In genomic region chr15:59528965-59529402, GRCh38 we compare ENCODE assay signal across 8 cellular contexts.
DNase-seq lines count a peak whose midpoint lies in the region; ATAC-seq lines count a peak whose summit lies in the region.

No MANE protein-coding gene starts in this region.

- no peaks in the 10 kb centered on the region for H3K9me3 Mint-ChIP-seq in activated CD8-positive, alpha-beta T cell treated with anti-CD3 and anti-CD28 coated beads, Interleukin-2, amount 10 ng/mL, durations not matched to agents 7 days and 5 days (ENCODE audit: insufficient read depth)
- no peaks in the 10 kb centered on the region for H3K9me3 Mint-ChIP-seq in effector memory CD8-positive, alpha-beta T cell
- H3K9me3 Mint-ChIP-seq in memory B cell: no peaks in the 10 kb centered on the region

- CTCF ChIA-PET in activated CD8-positive, alpha-beta T cell treated with anti-CD3 and anti-CD28 coated beads, Interleukin-2, amount 10 ng/mL, durations not matched to agents 7 days and 5 days (lab: Charles Lee): interaction anchor here (0.5 to 2.4 kb wide), 82 partner anchors 9 to 1317 kb away, joined by 3 to 39 read pairs (median 4); partner anchors contain the start of genes BNIP2 and MYO1E

- peak; percentile 63 for DNase-seq in DMS79 treated with DMSO at 0.1 percent for 48 hours (lab: John Stamatoyannopoulos, UW)
- DNase-seq in HT1080 (ENCODE audit: low read depth): peak; percentile 87
- DNase-seq in NOMO-1 (lab: John Stamatoyannopoulos, UW; ENCODE audit: unreplicated experiment in 2 of 2): peak; percentile 52 to 70
- DNase-seq in activated CD8-positive, alpha-beta T cell treated with anti-CD3 and anti-CD28 coated beads, Interleukin-2, amount 10 ng/mL, durations not matched to agents 7 days and 5 days: peak; percentile 83
- peak; percentile 60 to 71 (median 62) for DNase-seq in effector memory CD8-positive, alpha-beta T cell
- peak; percentile 65 to 71 for DNase-seq in memory B cell (ENCODE audit: low spot score in 2 of 2)
- peak; percentile 11 to 34 for DNase-seq in stimulated activated CD8-positive, alpha-beta memory T cell treated with anti-CD3 and anti-CD28 coated beads, Interleukin-15, amount 100 ng/mL, for 4 hours (ENCODE audit: low read depth in 2 of 2)
- DNase-seq in GF-D8 (lab: John Stamatoyannopoulos, UW): no peak

- H3K27ac Mint-ChIP-seq in activated CD8-positive, alpha-beta T cell treated with anti-CD3 and anti-CD28 coated beads, Interleukin-2, amount 10 ng/mL, durations not matched to agents 7 days and 5 days: no peak overlapping the region
- H3K27ac Mint-ChIP-seq in effector memory CD8-positive, alpha-beta T cell: no peak overlapping the region
- H3K27ac Mint-ChIP-seq in memory B cell: peak overlapping the region; percentile 28

- H3K36me3 Mint-ChIP-seq in activated CD8-positive, alpha-beta T cell treated with anti-CD3 and anti-CD28 coated beads, Interleukin-2, amount 10 ng/mL, durations not matched to agents 7 days and 5 days (ENCODE audit: low read depth): no peaks in the 10 kb centered on the region
- H3K36me3 Mint-ChIP-seq in effector memory CD8-positive, alpha-beta T cell (ENCODE audit: insufficient read depth): no peaks in the 10 kb centered on the region
- no peaks in the 10 kb centered on the region for H3K36me3 Mint-ChIP-seq in memory B cell

- H3K27me3 Mint-ChIP-seq in activated CD8-positive, alpha-beta T cell treated with anti-CD3 and anti-CD28 coated beads, Interleukin-2, amount 10 ng/mL, durations not matched to agents 7 days and 5 days (ENCODE audit: low read depth): peaks cover 12% of the 10 kb centered on the region
- H3K27me3 Mint-ChIP-seq in effector memory CD8-positive, alpha-beta T cell: peaks cover 36 to 44% of the 10 kb centered on the region in 2 donors
- no peaks in the 10 kb centered on the region for H3K27me3 Mint-ChIP-seq in memory B cell

- H3K4me3 Mint-ChIP-seq in activated CD8-positive, alpha-beta T cell treated with anti-CD3 and anti-CD28 coated beads, Interleukin-2, amount 10 ng/mL, durations not matched to agents 7 days and 5 days: no peak overlapping the region
- no peak overlapping the region for H3K4me3 Mint-ChIP-seq in effector memory CD8-positive, alpha-beta T cell
- H3K4me3 Mint-ChIP-seq in memory B cell: no peak overlapping the region

- peaks cover 16% of the 10 kb centered on the region for H3K4me1 Mint-ChIP-seq in activated CD8-positive, alpha-beta T cell treated with anti-CD3 and anti-CD28 coated beads, Interleukin-2, amount 10 ng/mL, durations not matched to agents 7 days and 5 days (ENCODE audit: low read depth)
- H3K4me1 Mint-ChIP-seq in effector memory CD8-positive, alpha-beta T cell (ENCODE audit: low read depth in 2 of 2): peaks cover 13 to 14% of the 10 kb centered on the region in 2 donors
- H3K4me1 Mint-ChIP-seq in memory B cell: peaks cover 16% of the 10 kb centered on the region

- POLR2A ChIA-PET in activated CD8-positive, alpha-beta T cell treated with anti-CD3 and anti-CD28 coated beads, Interleukin-2, amount 10 ng/mL, durations not matched to agents 7 days and 5 days (lab: Charles Lee): interaction anchor here (1.0 kb wide), 1 partner anchor 128 kb away, joined by 3 read pairs; the partner anchor contains the start of gene GTF2A2

- ATAC-seq in activated CD8-positive, alpha-beta T cell treated with anti-CD3 and anti-CD28 coated beads, Interleukin-2, amount 10 ng/mL, durations not matched to agents 7 days and 5 days: peak; percentile 80
- peak; percentile 81 for ATAC-seq in effector memory CD8-positive, alpha-beta T cell (replicated peaks)
- ATAC-seq in memory B cell (ENCODE audit: low read depth): peak; percentile 71
